8 cellular contexts compared by ENCODE assay signal in genomic region chr20:51412333-51412761, GRCh38.
DNase-seq lines count a peak whose midpoint lies in the region; ATAC-seq and TF ChIP-seq lines count a peak whose summit lies in the region.

No MANE protein-coding gene starts in this region.

- no peak overlapping the region for H2AK5ac ChIP-seq in mesendoderm (ENCODE audit: low read length)

- H3K4me1 ChIP-seq in mesendoderm (ENCODE audit: control insufficient read depth, low read depth, low read length), result peaks cover 5% of the 10 kb centered on the region
- no peaks in the 10 kb centered on the region for H3K4me1 ChIP-seq in urinary bladder (ENCODE audit: insufficient read depth)

- H3K27me3 ChIP-seq in mesendoderm (ENCODE audit: insufficient read depth, low read length, poor library complexity), result no peaks in the 10 kb centered on the region

- no peak overlapping the region for H3K4me3 Mint-ChIP-seq in activated T-cell treated with anti-CD3 and anti-CD28 coated beads, Interleukin-2, amount 50 U/mL, for 24 hours
- no peak overlapping the region for H3K4me3 Mint-ChIP-seq in activated T-cell treated with anti-CD3 and anti-CD28 coated beads, Interleukin-2, amount 50 U/mL, for 4 hours
- no peak overlapping the region for H3K4me3 Mint-ChIP-seq in chondrocyte (ENCODE audit: unreplicated experiment)

- H3K4ac ChIP-seq in mesendoderm (ENCODE audit: low read depth, low read length), result no peak overlapping the region

- no peak for TF ChIP-seq CTCF in chondrocyte (IDR thresholded peaks at IDR 0.05)

- no peak overlapping the region for H4K8ac ChIP-seq in mesendoderm (ENCODE audit: low read depth, low read length)

- no peaks in the 10 kb centered on the region for H3K36me3 ChIP-seq in mesendoderm (ENCODE audit: control insufficient read depth, insufficient read depth, low read length)
- H3K36me3 ChIP-seq in urinary bladder (ENCODE audit: insufficient read depth), result no peaks in the 10 kb centered on the region

- H3K9ac ChIP-seq in mesendoderm (ENCODE audit: low read length), result no peak overlapping the region

- no peak overlapping the region for H4K5ac ChIP-seq in mesendoderm (ENCODE audit: low read length)

- peaks cover 95% of the 10 kb centered on the region for H3K36me3 Mint-ChIP-seq in activated T-cell treated with anti-CD3 and anti-CD28 coated beads, Interleukin-2, amount 50 U/mL, for 24 hours (ENCODE audit: low read depth)
- H3K36me3 Mint-ChIP-seq in activated T-cell treated with anti-CD3 and anti-CD28 coated beads, Interleukin-2, amount 50 U/mL, for 4 hours (ENCODE audit: insufficient read depth), result peaks cover 27% of the 10 kb centered on the region
- H3K36me3 Mint-ChIP-seq in chondrocyte (ENCODE audit: low read depth), result peaks cover 2% of the 10 kb centered on the region

- H3K18ac ChIP-seq in mesendoderm (ENCODE audit: low read length), result no peak overlapping the region

- no peak for DNase-seq in activated T-cell treated with anti-CD3 and anti-CD28 coated beads, Interleukin-2, amount 50 U/mL, for 24 hours
- DNase-seq in activated T-cell treated with anti-CD3 and anti-CD28 coated beads, Interleukin-2, amount 50 U/mL, for 4 hours, result no peak
- DNase-seq in chondrocyte (ENCODE audit: low spot score) (no peak), mesendoderm (no peak), NCI-H2107 (lab: John Stamatoyannopoulos, UW) (no peak)
- no peak for DNase-seq in activated effector memory CD4-positive, alpha-beta T cell treated with Interleukin-2 at 50 U/mL for 16 hours

- peaks cover 3% of the 10 kb centered on the region for H3K9me3 Mint-ChIP-seq in activated T-cell treated with anti-CD3 and anti-CD28 coated beads, Interleukin-2, amount 50 U/mL, for 24 hours
- H3K9me3 Mint-ChIP-seq in activated T-cell treated with anti-CD3 and anti-CD28 coated beads, Interleukin-2, amount 50 U/mL, for 4 hours, result no peaks in the 10 kb centered on the region
- H3K9me3 Mint-ChIP-seq in chondrocyte (ENCODE audit: low read depth), result no peaks in the 10 kb centered on the region

- no peaks in the 10 kb centered on the region for H3K79me2 ChIP-seq in mesendoderm (ENCODE audit: control insufficient read depth, insufficient read depth, low read length)

- H2BK5ac ChIP-seq in mesendoderm (ENCODE audit: low read length), result peak overlapping the region; percentile 81

- H3K4me3 ChIP-seq in mesendoderm (ENCODE audit: low read length) (no peak overlapping the region), urinary bladder (ENCODE audit: low read depth, low read length) (no peak overlapping the region)

- H3K27ac ChIP-seq in mesendoderm (ENCODE audit: low read depth, low read length), result no peak overlapping the region
- peak overlapping the region; percentile 11 for H3K27ac ChIP-seq in urinary bladder (ENCODE audit: low read depth)

- no peak for ATAC-seq in activated T-cell treated with anti-CD3 and anti-CD28 coated beads, Interleukin-2, amount 50 U/mL, for 4 hours
- ATAC-seq in GM19395 (IDR thresholded peaks at IDR 0.05; ENCODE audit: unreplicated experiment), result no peak

- no peaks in the 10 kb centered on the region for H3K27me3 Mint-ChIP-seq in activated T-cell treated with anti-CD3 and anti-CD28 coated beads, Interleukin-2, amount 50 U/mL, for 24 hours
- H3K27me3 Mint-ChIP-seq in activated T-cell treated with anti-CD3 and anti-CD28 coated beads, Interleukin-2, amount 50 U/mL, for 4 hours (ENCODE audit: low read depth), result no peaks in the 10 kb centered on the region
- no peaks in the 10 kb centered on the region for H3K27me3 Mint-ChIP-seq in chondrocyte (ENCODE audit: low read depth)

- WGBS in mesendoderm (ENCODE audit: extremely low coverage, insufficient coverage, low lambda C conversion rate), result no CpG with 5 or more reads among the region's 10 CpGs
- WGBS in urinary bladder, result 15% methylated on average over 10 of the region's 10 CpGs

- H3K23ac ChIP-seq in mesendoderm (ENCODE audit: low read length), result no peak overlapping the region

- no peaks in the 10 kb centered on the region for H3K79me1 ChIP-seq in mesendoderm (ENCODE audit: low read length)

- H3K56ac ChIP-seq in mesendoderm (ENCODE audit: low read length), result peak overlapping the region; percentile 62

- peak overlapping the region; percentile 80 for H3K27ac Mint-ChIP-seq in activated T-cell treated with anti-CD3 and anti-CD28 coated beads, Interleukin-2, amount 50 U/mL, for 24 hours
- H3K27ac Mint-ChIP-seq in chondrocyte (ENCODE audit: unreplicated experiment), result peak overlapping the region; percentile 80

- H3K4me2 ChIP-seq in mesendoderm (ENCODE audit: low read length), result no peak overlapping the region

- no peak overlapping the region for H2BK120ac ChIP-seq in mesendoderm (ENCODE audit: low read depth, low read length)

- no peak overlapping the region for H2BK15ac ChIP-seq in mesendoderm (replicated peaks; ENCODE audit: low read depth)

- peaks cover 79% of the 10 kb centered on the region for H3K4me1 Mint-ChIP-seq in activated T-cell treated with anti-CD3 and anti-CD28 coated beads, Interleukin-2, amount 50 U/mL, for 24 hours (ENCODE audit: low read depth)
- H3K4me1 Mint-ChIP-seq in activated T-cell treated with anti-CD3 and anti-CD28 coated beads, Interleukin-2, amount 50 U/mL, for 4 hours (ENCODE audit: low read depth), result peaks cover 81% of the 10 kb centered on the region
- H3K4me1 Mint-ChIP-seq in chondrocyte (ENCODE audit: low read depth), result peaks cover 16% of the 10 kb centered on the region
